ENCODE assay signal across 27 cellular contexts in the genomic region with DNA sequence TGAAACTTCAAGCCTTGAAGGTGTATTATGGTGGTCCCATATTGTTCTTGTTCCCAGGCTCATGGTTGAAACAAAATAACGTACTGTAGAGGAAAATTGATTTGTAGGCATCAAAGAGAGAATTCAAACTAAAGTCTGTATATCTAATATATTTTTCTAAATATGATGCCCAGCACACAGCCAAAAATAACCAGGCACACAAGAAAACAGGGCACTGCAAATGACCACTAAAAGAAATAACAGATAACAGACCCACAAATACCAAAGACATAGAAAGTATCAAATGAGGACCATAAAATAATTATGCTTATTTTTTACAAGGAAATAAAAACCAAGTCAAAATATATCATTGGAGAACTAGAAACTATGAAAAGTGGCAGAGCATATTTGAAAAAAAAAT.
"Had no signal": no experiment of that assay in that cellular context is flagged by ENCODE, and none has a peak within 500 bp of the region (broad histone marks: within the 10 kb centered on the region; RNA-seq: fewer than 3 reads in every experiment).

No MANE protein-coding gene starts in this region.

- H3K9me3 ChIP-seq: testis, thoracic aorta, thyroid gland, transverse colon, upper lobe of right lung, uterus, vagina had no signal

- H3K27me3 ChIP-seq: stomach, suprapubic skin, testis, thyroid gland, tibial nerve, transverse colon, upper lobe of left lung, uterus, vagina had no signal

- H3K4me3 ChIP-seq: stomach, suprapubic skin, testis, thoracic aorta, thyroid gland, tibial artery, tibial nerve, transverse colon, upper lobe of left lung, upper lobe of right lung, uterus, vagina had no signal

- H3K4me1 ChIP-seq: stomach, testis, thyroid gland, tibial nerve, transverse colon, upper lobe of left lung, upper lobe of right lung, uterus, vagina had no signal

- H3K36me3 ChIP-seq: stomach, suprapubic skin, thoracic aorta, thyroid gland, tibial artery, tibial nerve, transverse colon, upper lobe of left lung, upper lobe of right lung, uterus, vagina had no signal

- ATAC-seq: stimulated activated effector memory CD8-positive, alpha-beta T cell treated with anti-CD3 and anti-CD28 coated beads, Interleukin-12 subunit alpha, Interleukin-12 subunit beta, amount 100 ng/mL, for 72 hours; stimulated activated memory B cell treated with anti-CD40 and anti-IgM and Interleukin-4, amounts not matched to agents 10 μg/mL and 1 μg/mL and 100 μg/mL, for 72 hours; stimulated activated naive B cell treated with anti-CD40 and anti-IgM and Interleukin-4, amounts not matched to agents 10 μg/mL and 1 μg/mL and 100 μg/mL, for 72 hours; stimulated activated naive CD8-positive, alpha-beta T cell treated with anti-CD3 and anti-CD28 coated beads, Interleukin-15, amount 100 ng/mL, for 72 hours; stimulated activated naive CD8-positive, alpha-beta T cell treated with anti-CD3 and anti-CD28 coated beads, Interleukin-15, Interleukin-2, amounts not matched to agents 100 U/mL and 50 U/mL, for 24 hours; upper lobe of right lung had no signal

- FAIRE-seq: urothelium cell line had no signal

- DNase-seq: stimulated activated CD4-positive, alpha-beta T cell treated with anti-CD3 and anti-CD28 coated beads, Interleukin-2, amount 100 ng/mL, for 48 hours; stimulated activated CD4-positive, alpha-beta T cell treated with anti-CD3 and anti-CD28 coated beads, Interleukin-4, amount 100 ng/mL, for 1 hour; stimulated activated CD4-positive, alpha-beta T cell treated with anti-CD3 and anti-CD28 coated beads, Interleukin-4, amount 100 ng/mL, for 24 hours; stimulated activated CD4-positive, alpha-beta T cell treated with anti-CD3 and anti-CD28 coated beads, Interleukin-4, amount 100 ng/mL, for 4 hours; stimulated activated CD8-positive, alpha-beta memory T cell treated with anti-CD3 and anti-CD28 coated beads, Interleukin-4, amount 100 ng/mL, for 48 hours; stimulated activated naive B cell treated with anti-CD40 and anti-IgM and Interleukin-4, amounts not matched to agents 10 μg/mL and 1 μg/mL and 100 μg/mL, for 72 hours; stimulated activated naive CD4-positive, alpha-beta T cell; stimulated activated naive CD4-positive, alpha-beta T cell treated with Interleukin-2 at 50 U/mL for 16 hours; stimulated activated naive CD8-positive, alpha-beta T cell treated with anti-CD3 and anti-CD28 coated beads, Interleukin-15, amount 100 ng/mL, for 72 hours; stimulated activated naive CD8-positive, alpha-beta T cell treated with anti-CD3 and anti-CD28 coated beads, Interleukin-15, Interleukin-2, amounts not matched to agents 100 U/mL and 50 U/mL, for 24 hours; stomach; substantia nigra; thyroid gland; tibial artery; transverse colon; trophoblast cell; upper lobe of left lung; upper lobe of right lung; uterus had no signal

- H3K27ac ChIP-seq: stomach, suprapubic skin, testis, thoracic aorta, thyroid gland, tibial artery, tibial nerve, transverse colon, upper lobe of left lung, upper lobe of right lung, uterus, vagina had no signal
